ENCODE assay signal across 1 cellular context in genomic region chr7:140369294-140369693, GRCh38.
TF ChIP-seq lines count a peak whose summit lies in the region.

No MANE protein-coding gene starts in this region.

TF ChIP-seq in K562, 482 proteins besides CTCF, POLR2A, EP300 and RAD21:
- TF ChIP-seq, protein P1, sequence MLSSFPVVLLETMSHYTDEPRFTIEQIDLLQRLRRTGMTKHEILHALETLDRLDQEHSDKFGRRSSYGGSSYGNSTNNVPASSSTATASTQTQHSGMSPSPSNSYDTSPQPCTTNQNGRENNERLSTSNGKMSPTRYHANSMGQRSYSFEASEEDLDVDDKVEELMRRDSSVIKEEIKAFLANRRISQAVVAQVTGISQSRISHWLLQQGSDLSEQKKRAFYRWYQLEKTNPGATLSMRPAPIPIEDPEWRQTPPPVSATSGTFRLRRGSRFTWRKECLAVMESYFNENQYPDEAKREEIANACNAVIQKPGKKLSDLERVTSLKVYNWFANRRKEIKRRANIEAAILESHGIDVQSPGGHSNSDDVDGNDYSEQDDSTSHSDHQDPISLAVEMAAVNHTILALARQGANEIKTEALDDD (IDR thresholded peaks at IDR 0.05) = no peak
- TF ChIP-seq ZNF316 (IDR thresholded peaks at IDR 0.05) = peak; percentile 54
